1 cellular context compared by ENCODE assay signal in the genomic region with DNA sequence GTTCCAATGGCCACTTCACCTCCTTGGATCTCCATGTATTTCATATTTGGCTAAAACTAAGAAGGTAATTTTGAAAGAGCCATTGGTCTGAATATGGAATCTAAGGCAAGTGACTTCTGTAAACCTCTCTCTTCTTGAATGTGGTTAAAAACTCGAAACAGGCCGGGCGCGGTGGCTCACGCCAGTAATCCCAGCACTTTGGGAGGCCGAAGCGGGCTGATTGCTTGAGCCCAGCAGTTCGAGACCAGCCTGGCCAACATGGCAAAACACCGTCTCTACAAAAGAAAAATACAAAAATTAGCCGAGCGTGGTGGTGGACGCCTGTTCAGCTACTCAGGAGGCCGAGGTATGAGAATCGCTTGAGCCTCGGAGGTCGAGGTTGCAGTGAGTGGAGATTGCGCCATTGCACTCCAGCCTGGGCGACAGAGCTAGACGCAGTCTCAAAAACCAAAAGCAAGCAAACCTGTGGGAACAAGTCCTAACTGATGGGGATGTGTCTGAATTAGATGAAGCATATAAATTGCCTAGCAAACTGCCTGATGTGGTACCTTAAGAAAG.
TF ChIP-seq lines count a peak whose summit lies in the region.

No MANE protein-coding gene starts in this region.

TF ChIP-seq in H1, 55 proteins besides CTCF, POLR2A, EP300 and RAD21:
- no peak for TF ChIP-seq RBBP5 (IDR thresholded peaks at IDR 0.05; ENCODE audit: borderline replicate concordance, low read depth, low read length)
- TF ChIP-seq POLR2AphosphoS5 (IDR thresholded peaks at IDR 0.05; ENCODE audit: low read depth, low read length): no peak
- TF ChIP-seq SIX5 (IDR thresholded peaks at IDR 0.05; ENCODE audit: low read depth, low read length): no peak
